Comparison of ENCODE assay signal across 9 cellular contexts in the genomic region with DNA sequence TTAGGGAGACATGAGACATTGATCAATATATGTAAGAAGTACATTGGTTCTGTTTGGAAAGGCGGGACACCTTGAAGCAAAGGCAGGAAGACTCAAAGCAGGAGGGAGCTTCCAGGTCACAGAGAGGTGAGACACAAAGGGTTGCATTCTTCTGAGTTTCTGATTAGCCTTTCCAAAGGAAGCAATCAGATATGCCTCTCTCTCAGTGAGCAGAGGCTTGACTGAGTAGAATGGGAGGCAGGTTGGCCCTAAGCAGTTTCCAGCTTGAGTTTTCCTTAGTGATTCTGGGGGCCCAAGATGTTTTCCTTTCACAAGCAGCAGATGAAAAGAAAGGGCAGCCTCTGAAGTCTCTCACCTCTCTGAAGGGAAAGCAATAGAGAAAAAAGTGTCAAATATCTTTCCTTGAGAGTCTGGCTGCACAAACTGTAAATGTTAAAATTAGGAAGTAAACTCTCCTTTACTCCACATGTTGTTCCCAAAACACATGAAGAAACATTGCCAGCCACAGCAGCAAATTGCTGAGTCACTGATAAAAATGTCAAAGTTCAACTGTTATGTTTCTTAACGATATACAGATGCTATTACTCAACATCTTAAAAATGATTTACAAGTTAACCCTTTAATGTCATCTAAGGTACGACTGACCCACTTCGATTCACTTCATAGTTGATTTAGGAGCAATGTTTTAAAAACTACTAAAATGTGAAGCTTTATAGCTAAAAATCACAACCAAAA. TPM values are rescaled to one million over a fixed set of nuclear protein-coding genes. Genes with fewer than 3 reads are reported as not detected.
DNase-seq lines count a peak whose midpoint lies in the region; ATAC-seq and TF ChIP-seq lines count a peak whose summit lies in the region.
"Had no signal": no experiment of that assay in that cellular context is flagged by ENCODE, and none has a peak within 500 bp of the region (broad histone marks: within the 10 kb centered on the region; RNA-seq: fewer than 3 reads in every experiment).

No MANE protein-coding gene starts in this region.

- H3K4me1 ChIP-seq in Karpas-422 (ENCODE audit: low read length) = no peaks in the 10 kb centered on the region

- H3K4me3 Mint-ChIP-seq in HFFc6 (peak overlapping the region; percentile 11; the same call in 1 of the 2 replicates), T-helper 17 cell (no peak overlapping the region)
- H3K4me3 Mint-ChIP-seq in stimulated activated naive B cell treated with anti-CD40 and anti-IgM and Interleukin-4, amounts not matched to agents 10 μg/mL and 1 μg/mL and 100 μg/mL, for 72 hours = no peak overlapping the region
- H3K4me3 Mint-ChIP-seq: brain had no signal

- H3K27ac ChIP-seq in Karpas-422 (ENCODE audit: low read length) = no peak overlapping the region
- H3K27ac ChIP-seq in dorsolateral prefrontal cortex = no peak overlapping the region
- H3K27ac ChIP-seq: tibial artery had no signal

- H3K9ac ChIP-seq in Karpas-422 (ENCODE audit: low read length) = no peak overlapping the region

- no peak for ATAC-seq in T-helper 17 cell
- no peak for ATAC-seq in stimulated activated naive B cell treated with anti-CD40 and anti-IgM and Interleukin-4, amounts not matched to agents 10 μg/mL and 1 μg/mL and 100 μg/mL, for 72 hours (replicated peaks)
- ATAC-seq in HG02884 (IDR thresholded peaks at IDR 0.05; ENCODE audit: unreplicated experiment) = no peak

- H3K9me2 ChIP-seq in Karpas-422 (replicated peaks; ENCODE audit: insufficient read depth, low read length) = no peaks in the 10 kb centered on the region

- no peaks in the 10 kb centered on the region for H3K36me3 ChIP-seq in Karpas-422 (ENCODE audit: insufficient read depth, low read length)

- H3K36me3 Mint-ChIP-seq in HFFc6 (ENCODE audit: low read depth) = peaks cover 20% of the 10 kb centered on the region
- H3K36me3 Mint-ChIP-seq in T-helper 17 cell (ENCODE audit: low read depth) = peaks cover 10% of the 10 kb centered on the region
- H3K36me3 Mint-ChIP-seq in stimulated activated naive B cell treated with anti-CD40 and anti-IgM and Interleukin-4, amounts not matched to agents 10 μg/mL and 1 μg/mL and 100 μg/mL, for 72 hours = peaks cover 21 to 32% of the 10 kb centered on the region in 2 donors

- no peaks in the 10 kb centered on the region for H3K27me3 ChIP-seq in Karpas-422 (ENCODE audit: low read length)
- H3K27me3 ChIP-seq in dorsolateral prefrontal cortex = no peaks in the 10 kb centered on the region
- H3K27me3 ChIP-seq: tibial artery had no signal

- intact Hi-C loops in dorsolateral prefrontal cortex (cut with DNase I) = no loop called here

- H3K27ac Mint-ChIP-seq in HFFc6 (peak overlapping the region; percentile 69), T-helper 17 cell (peak overlapping the region; percentile 24)
- peak overlapping the region; percentile 53 for H3K27ac Mint-ChIP-seq in stimulated activated naive B cell treated with anti-CD40 and anti-IgM and Interleukin-4, amounts not matched to agents 10 μg/mL and 1 μg/mL and 100 μg/mL, for 72 hours

- H3K4me2 ChIP-seq in Karpas-422 (ENCODE audit: low read depth, low read length, poor library complexity, severe bottlenecking) = no peak overlapping the region

- no peaks in the 10 kb centered on the region for H4K20me1 ChIP-seq in Karpas-422 (ENCODE audit: insufficient read depth, low read depth, low read length)

- DNase-seq in HFFc6 (peak; percentile 73), T-helper 17 cell (no peak), hepatic stellate cell (ENCODE audit: low spot score) (peak; percentile 38), Karpas-422 (no peak), dorsolateral prefrontal cortex (no peak)
- DNase-seq in stimulated activated naive B cell treated with anti-CD40 and anti-IgM and Interleukin-4, amounts not matched to agents 10 μg/mL and 1 μg/mL and 100 μg/mL, for 72 hours = no peak

- H3K79me2 ChIP-seq in Karpas-422 (ENCODE audit: low read length) = no peaks in the 10 kb centered on the region

- no peaks in the 10 kb centered on the region for H3K9me3 Mint-ChIP-seq in HFFc6
- H3K9me3 Mint-ChIP-seq in stimulated activated naive B cell treated with anti-CD40 and anti-IgM and Interleukin-4, amounts not matched to agents 10 μg/mL and 1 μg/mL and 100 μg/mL, for 72 hours = no peaks in the 10 kb centered on the region
- H3K9me3 Mint-ChIP-seq: brain had no signal

- TF ChIP-seq CTCF in HFFc6 (IDR thresholded peaks at IDR 0.05) = no peak
- TF ChIP-seq CTCF in dorsolateral prefrontal cortex (IDR thresholded peaks at IDR 0.05 in 54 of 56, conservative IDR thresholded peaks at IDR 0.05 in 2 of 56; ENCODE audit: low read depth in 1 of 56, partially characterized antibody in 56 of 56) = no peak

- no peak overlapping the region for H2AFZ ChIP-seq in Karpas-422 (ENCODE audit: low read length)

- H3K9me3 ChIP-seq in T-helper 17 cell (ENCODE audit: control insufficient read depth, low read length, poor library complexity, severe bottlenecking) (no peaks in the 10 kb centered on the region), Karpas-422 (ENCODE audit: low read length) (no peaks in the 10 kb centered on the region)
- H3K9me3 ChIP-seq: tibial artery had no signal

- no peak overlapping the region for H3K4me3 ChIP-seq in Karpas-422 (ENCODE audit: low read length)
- no peak overlapping the region for H3K4me3 ChIP-seq in dorsolateral prefrontal cortex
- H3K4me3 ChIP-seq: tibial artery had no signal

- H3K27me3 Mint-ChIP-seq in HFFc6 (ENCODE audit: insufficient read depth) (no peaks in the 10 kb centered on the region; the same call in none of the 2 replicates), T-helper 17 cell (no peaks in the 10 kb centered on the region)
- no peaks in the 10 kb centered on the region for H3K27me3 Mint-ChIP-seq in stimulated activated naive B cell treated with anti-CD40 and anti-IgM and Interleukin-4, amounts not matched to agents 10 μg/mL and 1 μg/mL and 100 μg/mL, for 72 hours

- H3K4me1 Mint-ChIP-seq in HFFc6 (ENCODE audit: low read depth) (peaks cover 61% of the 10 kb centered on the region), T-helper 17 cell (peaks cover 10% of the 10 kb centered on the region)
- H3K4me1 Mint-ChIP-seq in stimulated activated naive B cell treated with anti-CD40 and anti-IgM and Interleukin-4, amounts not matched to agents 10 μg/mL and 1 μg/mL and 100 μg/mL, for 72 hours = peaks cover 14 to 24% of the 10 kb centered on the region in 2 donors

RNA-seq across cellular contexts. Expression of gene CYB5A, which starts 40.3 kb away (rescaled TPM):
- 10 to 100 TPM; 60.4 to 83.3 (median 69.1) TPM for total RNA-seq in HFFc6 (2021; fragmentation: NEBNext Ultra II Directional; extraction: Animal tissue kit (Norgen Biotek cat#: 25700))
- 10 to 100 TPM; 14.5 to 14.8 TPM for total RNA-seq in T-helper 17 cell
- 43.5 and 50.9 TPM in 2 replicates for total RNA-seq in Karpas-422 (2014; rRNA removed; shearing (Covaris generic); ENCODE audit: low replicate concordance)
- 10 to 100 TPM; 20.0 to 49.0 (median 31.9) TPM for total RNA-seq in dorsolateral prefrontal cortex

Comparison
In these comparisons a context has a peak if more than half of its experiments do, and no peak if none do; other contexts are left out.
1. DNase-seq: peak in HFFc6 (single experiment) and hepatic stellate cell (single experiment); none in T-helper 17 cell (0 of 3), stimulated activated naive B cell treated with anti-CD40 and anti-IgM and Interleukin-4, amounts not matched to agents 10 μg/mL and 1 μg/mL and 100 μg/mL, for 72 hours (single experiment), Karpas-422 (single experiment) and dorsolateral prefrontal cortex (0 of 10).
2. Peak in every context shown above with its lines, with median percentiles within 50 percentile points of each other: H3K27ac Mint-ChIP-seq.